Comparison of ENCODE assay signal across 11 cellular contexts in the genomic region with DNA sequence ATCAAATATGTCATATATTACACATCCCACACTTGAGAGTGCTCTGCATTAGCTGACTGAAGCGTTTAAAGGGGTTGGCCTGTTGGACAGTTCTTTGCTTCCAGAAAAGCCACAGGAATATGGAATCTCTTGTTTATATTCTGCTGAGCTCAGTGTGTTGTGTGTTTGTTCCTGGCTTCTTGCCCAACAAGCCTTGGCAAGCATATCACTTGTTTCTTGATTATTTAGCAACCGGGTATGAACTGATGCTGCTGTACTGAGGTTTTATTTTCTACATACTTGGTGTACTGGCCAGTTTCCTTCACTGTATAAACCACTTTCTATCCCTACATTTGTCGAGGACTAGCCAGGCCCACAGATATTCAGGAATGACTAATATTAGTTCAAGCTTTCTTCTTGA.
A peak's percentile ranks its signal among the peaks of the same experiment; 100 is the strongest.
DNase-seq lines count a peak whose midpoint lies in the region; ATAC-seq and TF ChIP-seq lines count a peak whose summit lies in the region.
"Had no signal": no experiment of that assay in that cellular context is flagged by ENCODE, and none has a peak within 500 bp of the region (broad histone marks: within the 10 kb centered on the region; RNA-seq: fewer than 3 reads in every experiment).

No MANE protein-coding gene starts in this region.

- 18 to 20% methylated on average over 3 of the region's 3 CpGs for WGBS in thyroid gland, 2 donors

- no peaks in the 10 kb centered on the region for H3K27me3 ChIP-seq in thyroid gland
- H3K27me3 ChIP-seq: breast epithelium had no signal

- intact Hi-C loops in thyroid gland (cut with DNase I) = no loop called here

- H3K4me1 ChIP-seq in thyroid gland = peaks cover 2 to 5% of the 10 kb centered on the region in 2 donors
- H3K4me1 ChIP-seq: breast epithelium had no signal

- H3K27ac ChIP-seq in thyroid gland = no peak overlapping the region
- H3K27ac ChIP-seq: breast epithelium, skin epidermis had no signal

- DNase-seq in NCI-H510A treated with DMSO at 0.1 percent for 48 hours (lab: John Stamatoyannopoulos, UW) (peak; percentile 13), NCI-H510A (lab: John Stamatoyannopoulos, UW) (no peak), RPMI8226 (peak; percentile 20), globus pallidus (ENCODE audit: low spot score) (peak; percentile 11), thyroid gland (peak; percentile 30 to 45), foreskin melanocyte (no peak)
- DNase-seq in activated CD4-positive, alpha-beta T cell treated with anti-CD3 and anti-CD28 coated beads, Interleukin-2, amount 50 U/mL, for 1 hour = no peak
- DNase-seq: glutamatergic neuron had no signal

- TF ChIP-seq CTCF in thyroid gland (IDR thresholded peaks at IDR 0.05) = no peak

- no peaks in the 10 kb centered on the region for H3K36me3 ChIP-seq in thyroid gland
- H3K36me3 ChIP-seq: breast epithelium had no signal

- TF ChIP-seq POLR2A in thyroid gland (IDR thresholded peaks at IDR 0.05) = no peak

- no peak for ATAC-seq in GM19395 (IDR thresholded peaks at IDR 0.05; ENCODE audit: unreplicated experiment)

- H3K4me3 ChIP-seq in thyroid gland (replicated peaks in 1 of 3) = no peak overlapping the region
- H3K4me3 ChIP-seq: breast epithelium, skin epidermis had no signal

- H3K9me3 ChIP-seq in thyroid gland = no peaks in the 10 kb centered on the region

Comparison
In these comparisons a context has a peak if more than half of its experiments do, and no peak if none do; other contexts are left out.
1. DNase-seq: peak in NCI-H510A treated with DMSO at 0.1 percent for 48 hours (single experiment), RPMI8226 (single experiment), globus pallidus (single experiment) and thyroid gland (2 of 2); none in NCI-H510A (single experiment), activated CD4-positive, alpha-beta T cell treated with anti-CD3 and anti-CD28 coated beads, Interleukin-2, amount 50 U/mL, for 1 hour (single experiment) and foreskin melanocyte (single experiment).